8 cellular contexts compared by ENCODE assay signal in the genomic region with DNA sequence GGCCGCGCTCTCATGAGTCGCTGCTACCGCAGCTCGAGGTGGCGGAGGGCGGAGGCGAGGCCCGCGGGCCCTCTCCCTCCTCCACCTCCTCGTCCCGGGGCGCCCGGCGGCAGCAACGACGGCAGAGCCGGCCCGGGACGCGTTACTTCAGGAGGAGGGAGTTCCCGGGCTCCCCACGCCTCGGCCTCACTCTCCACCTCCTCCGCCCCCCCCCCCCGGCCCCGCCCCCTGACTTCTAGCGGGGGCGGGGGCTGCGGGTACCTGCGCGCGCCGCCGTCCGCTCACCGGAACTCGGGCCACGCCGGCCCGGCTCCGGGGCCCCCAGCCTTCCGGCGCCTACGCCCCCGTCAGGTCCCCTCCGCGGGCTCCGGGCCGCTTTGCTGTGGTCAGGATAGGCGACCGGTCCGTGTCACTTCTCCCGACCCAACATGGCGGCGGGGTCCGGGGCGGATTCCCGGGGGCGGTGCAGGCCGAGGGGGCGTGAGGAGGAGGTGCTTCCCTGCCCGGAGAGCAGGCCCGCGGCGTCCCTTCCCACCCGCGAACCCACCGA. TPM values are rescaled to one million over a fixed set of nuclear protein-coding genes. Genes with fewer than 3 reads are reported as not detected.
DNase-seq lines count a peak whose midpoint lies in the region; ATAC-seq and TF ChIP-seq lines count a peak whose summit lies in the region.

A gene (minus strand): TSS at position 120 of the 550 bp plus-strand sequence. CDS start 55,415 bp downstream, outside the sequence.

- 0% methylated on average over 6 of the region's 69 CpGs; no CpG with 5 or more reads in 1 of the 2 experiments for WGBS in IMR-90 (ENCODE audit: extremely low coverage in 2 of 2, insufficient read length in 1 of 2), 2 experiments

- no peaks in the 10 kb centered on the region; the same call in 1 of the 2 replicates for H3K36me3 ChIP-seq in DND-41 (ENCODE audit: insufficient read depth, low read length)
- H3K36me3 ChIP-seq in IMR-90 (ENCODE audit: control insufficient read depth, insufficient read depth, low read length), result no peaks in the 10 kb centered on the region
- no peaks in the 10 kb centered on the region for H3K36me3 ChIP-seq in left ventricle myocardium inferior
- no peaks in the 10 kb centered on the region for H3K36me3 ChIP-seq in rectal smooth muscle tissue (ENCODE audit: control insufficient read depth, insufficient read depth, low read length)
- H3K36me3 ChIP-seq in vagina, result no peaks in the 10 kb centered on the region

- CTCF ChIA-PET in IMR-90 (lab: Yijun Ruan, JAX), result interaction anchor here (0.9 kb wide), 1 partner anchor 18 kb away, joined by 5 read pairs; no protein-coding TSS in a partner anchor

- peak within 1 kb of the TSS; percentile 51; the same call in 1 of the 2 replicates for H3K56ac ChIP-seq in IMR-90 (ENCODE audit: extremely low read depth, insufficient read depth, low read length)

- peak within 1 kb of the TSS; percentile 82 for H4K91ac ChIP-seq in IMR-90 (ENCODE audit: insufficient read depth, low read depth, low read length)

- no peak for TF ChIP-seq RAD21 in IMR-90 (IDR thresholded peaks at IDR 0.05; ENCODE audit: low read length)

- H3K14ac ChIP-seq in IMR-90 (replicated peaks; ENCODE audit: low read depth, low read length), result peak within 1 kb of the TSS; percentile 65

- H2BK15ac ChIP-seq in IMR-90 (ENCODE audit: low read depth, low read length), result peak within 1 kb of the TSS; percentile 3; the same call in 2 of the 3 replicates

- H3K4me1 ChIP-seq in DND-41 (ENCODE audit: insufficient read depth, low read length) (peaks cover 38% of the 10 kb centered on the region), IMR-90 (ENCODE audit: control insufficient read depth, insufficient read depth, low read length) (peaks cover 3% of the 10 kb centered on the region), left ventricle myocardium inferior (peaks cover 74% of the 10 kb centered on the region), rectal smooth muscle tissue (ENCODE audit: control insufficient read depth, insufficient read depth, low read length) (peaks cover 7% of the 10 kb centered on the region), vagina (peaks cover 32% of the 10 kb centered on the region)

- peak; percentile 76 for ATAC-seq in DND-41 (ENCODE audit: insufficient read depth, low read depth)
- peak; percentile 57 for ATAC-seq in GM21526 (IDR thresholded peaks at IDR 0.05; ENCODE audit: low FRiP score, unreplicated experiment)
- ATAC-seq in IMR-90 (ENCODE audit: low read depth), result peak; percentile 90

- H2AK5ac ChIP-seq in IMR-90 (ENCODE audit: low read depth, low read length), result no peak within 1 kb of the TSS; the same call in 1 of the 2 replicates

- peaks cover 46% of the 10 kb centered on the region for H3K79me2 ChIP-seq in DND-41 (ENCODE audit: insufficient read depth, low read length)

- H2BK5ac ChIP-seq in IMR-90 (ENCODE audit: low read depth, low read length, poor library complexity, severe bottlenecking), result peak within 1 kb of the TSS; percentile 71

- H4K8ac ChIP-seq in IMR-90 (ENCODE audit: low read depth in 2 of 2, low read length in 2 of 2), result peak within 1 kb of the TSS; percentile 11 to 89; a peak in 3 of 4 replicates

- H3K9me1 ChIP-seq in IMR-90 (ENCODE audit: insufficient read depth, low read length), result no peaks in the 10 kb centered on the region

- H3K9me3 ChIP-seq in DND-41 (ENCODE audit: insufficient read depth, low read length, severe bottlenecking), result no peaks in the 10 kb centered on the region
- no peaks in the 10 kb centered on the region for H3K9me3 ChIP-seq in IMR-90 (ENCODE audit: control insufficient read depth, insufficient read depth, low read length)
- H3K9me3 ChIP-seq in left ventricle myocardium inferior (replicated peaks), result no peaks in the 10 kb centered on the region
- H3K9me3 ChIP-seq in vagina, result no peaks in the 10 kb centered on the region

- POLR2A ChIA-PET in IMR-90 (lab: Charles Lee; ENCODE audit: unreplicated experiment), result no interaction called here

- H4K20me1 ChIP-seq in DND-41 (ENCODE audit: insufficient read depth, low read length), result peaks cover 11% of the 10 kb centered on the region; the same call in 1 of the 2 replicates
- H4K20me1 ChIP-seq in IMR-90 (ENCODE audit: insufficient read depth, low read length), result peaks cover 16% of the 10 kb centered on the region; the same call in 1 of the 2 replicates

- peak within 1 kb of the TSS; percentile 85 for H3K4ac ChIP-seq in IMR-90 (ENCODE audit: low read depth, low read length)

- H3K27me3 ChIP-seq in DND-41 (ENCODE audit: insufficient read depth, low read length, poor library complexity), result no peaks in the 10 kb centered on the region
- H3K27me3 ChIP-seq in IMR-90 (ENCODE audit: control insufficient read depth, insufficient read depth, low read length), result no peaks in the 10 kb centered on the region
- no peaks in the 10 kb centered on the region for H3K27me3 ChIP-seq in left ventricle myocardium inferior (ENCODE audit: low read depth)
- H3K27me3 ChIP-seq in rectal smooth muscle tissue (ENCODE audit: control insufficient read depth, insufficient read depth, low read length), result no peaks in the 10 kb centered on the region
- no peaks in the 10 kb centered on the region for H3K27me3 ChIP-seq in vagina

- H3K23ac ChIP-seq in IMR-90 (ENCODE audit: low read depth, low read length), result peak within 1 kb of the TSS; percentile 58

- dilution Hi-C loops in IMR-90 (cut with HindIII; ENCODE audit: low sequenced_read_pairs, unreplicated experiment), result no loop called here

- DNase-seq in DND-41 (peak; percentile 84), IMR-90 (peak; percentile 61), amniotic stem cell (lab: John Stamatoyannopoulos, UW) (peak; percentile 64), left ventricle myocardium inferior (peak; percentile 85), vagina (ENCODE audit: extremely low spot score in 2 of 2) (no peak)

- H3K9ac ChIP-seq in DND-41 (ENCODE audit: low read depth, low read length) (peak within 1 kb of the TSS; percentile 83), IMR-90 (ENCODE audit: low read depth, low read length) (peak within 1 kb of the TSS; percentile 88), rectal smooth muscle tissue (ENCODE audit: low read length) (peak within 1 kb of the TSS; percentile 92)

- H3K4me2 ChIP-seq in DND-41 (ENCODE audit: insufficient read depth, low read length) (peak within 1 kb of the TSS; percentile 85), IMR-90 (ENCODE audit: low read depth, low read length) (peak within 1 kb of the TSS; percentile 79)

- H2BK20ac ChIP-seq in IMR-90 (ENCODE audit: low read depth, low read length), result no peak within 1 kb of the TSS; the same call in 1 of the 2 replicates

- H3K27ac ChIP-seq in DND-41 (ENCODE audit: low read length) (peak within 1 kb of the TSS; percentile 84), IMR-90 (ENCODE audit: insufficient read depth, low read length) (peak within 1 kb of the TSS; percentile 75), left ventricle myocardium inferior (replicated peaks) (peak within 1 kb of the TSS; percentile 96), rectal smooth muscle tissue (ENCODE audit: low read depth, low read length) (peak within 1 kb of the TSS; percentile 93), vagina (peak within 1 kb of the TSS; percentile 96)

- H3K18ac ChIP-seq in IMR-90 (ENCODE audit: low read depth, low read length), result peak within 1 kb of the TSS; percentile 22

- TF ChIP-seq CTCF in DND-41 (IDR thresholded peaks at IDR 0.05; ENCODE audit: borderline replicate concordance, extremely low read depth, low read length, poor library complexity, severe bottlenecking), result no peak
- no peak for TF ChIP-seq CTCF in IMR-90 (conservative IDR thresholded peaks at IDR 0.05; ENCODE audit: low read depth, low read length)
- TF ChIP-seq CTCF in left ventricle myocardium inferior (IDR thresholded peaks at IDR 0.05; ENCODE audit: borderline replicate concordance), result no peak
- TF ChIP-seq CTCF in vagina (IDR thresholded peaks at IDR 0.05), result no peak

- H2AK9ac ChIP-seq in IMR-90 (replicated peaks; ENCODE audit: low read depth, low read length, poor library complexity), result peak within 1 kb of the TSS; percentile 88

- H2AFZ ChIP-seq in DND-41 (ENCODE audit: low read depth, low read length) (peak within 1 kb of the TSS; percentile 80), IMR-90 (replicated peaks; ENCODE audit: low read length, poor library complexity) (peak within 1 kb of the TSS; percentile 98)

- in situ Hi-C loops in IMR-90 (cut with MboI; ENCODE audit: low sequenced_read_pairs), result no loop called here

- H2BK120ac ChIP-seq in IMR-90 (ENCODE audit: low read depth, low read length), result peak within 1 kb of the TSS; percentile 82

- no peak; the same call in none of the 2 replicates for TF ChIP-seq POLR2A in IMR-90 (IDR thresholded peaks at IDR 0.05; ENCODE audit: low read depth, low read length)
- TF ChIP-seq POLR2A in vagina (IDR thresholded peaks at IDR 0.05), result peak in 1 of 2 donors; percentile 30

- no TSS peak for BruUV-seq in IMR-90 (replicated peaks; lab: Mats Ljungman, UMichigan)

- peak within 1 kb of the TSS; percentile 40 for H4K5ac ChIP-seq in IMR-90 (ENCODE audit: low read depth, low read length)

- H3K79me1 ChIP-seq in IMR-90 (ENCODE audit: low read depth in 1 of 2, low read length in 2 of 2), result peaks cover 3 to 10% of the 10 kb centered on the region in 2 experiments; a peak in 3 of 4 replicates

- H3K4me3 ChIP-seq in DND-41 (ENCODE audit: low read depth in 1 of 2, low read length in 2 of 2) (peak within 1 kb of the TSS; percentile 86 to 88), IMR-90 (ENCODE audit: insufficient read depth, low read depth, low read length) (peak within 1 kb of the TSS; percentile 80), left ventricle myocardium inferior (peak within 1 kb of the TSS; percentile 95), rectal smooth muscle tissue (ENCODE audit: low read length) (peak within 1 kb of the TSS; percentile 91), vagina (peak within 1 kb of the TSS; percentile 86 to 96)

- intact Hi-C loops in IMR-90 (cut with micrococcal nuclease) (no loop called here), left ventricle myocardium inferior (cut with micrococcal nuclease) (no loop called here), vagina (cut with DNase I) (no loop called here)
- intact Hi-C loops in T-helper 1 cell treated with Interleukin-12 subunit alpha and Interleukin-12 subunit beta and Interleukin-4 antibody, amounts not matched to agents 30 ng/mL and 1 ng/mL, for 36 hours (cut with micrococcal nuclease), result loop anchor here (1.0 to 5.0 kb wide), 3 partner anchors 153 to 1845 kb away; a partner anchor contains a TSS

TF ChIP-seq in IMR-90, 13 proteins besides CTCF, POLR2A, EP300 and RAD21:
- TF ChIP-seq MAZ (IDR thresholded peaks at IDR 0.05; ENCODE audit: borderline replicate concordance, low read depth, low read length) (peak; percentile 77; the same call in 1 of the 2 replicates), BHLHE40 (IDR thresholded peaks at IDR 0.05; ENCODE audit: low read depth, low read length) (no peak)
TF ChIP-seq in IMR-90: peak in this region for 1.

RNA-seq across cellular contexts. Expression of the gene that starts here (rescaled TPM):
- total RNA-seq in IMR-90 (2012; rRNA removed) (62.0 and 96.9 TPM in 2 replicates), left ventricle myocardium inferior (21.7 TPM), vagina (92.1 TPM)
- 14.2 and 16.7 TPM in 2 replicates for polyA plus RNA-seq in IMR-90 (2012; rRNA removed)
- 4.6 and 7.7 TPM in 2 replicates for polyA plus RNA-seq in IMR-90 (2012; cell fraction: cytosol; rRNA removed)
- 5.3 and 9.6 TPM in 2 replicates for polyA plus RNA-seq in IMR-90 (2012; cell fraction: nucleus; rRNA removed; ENCODE audit: low replicate concordance)
- total RNA-seq in T-helper 1 cell treated with Interleukin-12 subunit alpha and Interleukin-12 subunit beta and Interleukin-4 antibody, amounts not matched to agents 30 ng/mL and 1 ng/mL, for 36 hours, result 11.2 and 12.8 TPM in 2 replicates

Comparison
In these comparisons a context has a peak if more than half of its experiments do, and no peak if none do; other contexts are left out.
1. DNase-seq: peak in DND-41 (single experiment), IMR-90 (single experiment), amniotic stem cell (single experiment) and left ventricle myocardium inferior (single experiment); none in vagina (0 of 2).
2. Peak in every context shown above with its lines, with median percentiles within 50 percentile points of each other: ATAC-seq, H3K27ac ChIP-seq, H3K4me3 ChIP-seq and H3K9ac ChIP-seq.